8 cellular contexts compared by ENCODE assay signal in genomic region chr15:45795487-45796069, GRCh38.
A peak's percentile ranks its signal among the peaks of the same experiment; 100 is the strongest.
DNase-seq lines count a peak whose midpoint lies in the region; ATAC-seq and TF ChIP-seq lines count a peak whose summit lies in the region.

No MANE protein-coding gene starts in this region.

- no TSS peak for BruUV-seq in PC-3 (replicated peaks; lab: Mats Ljungman, UMichigan)

- no peak overlapping the region for H3K4me3 Mint-ChIP-seq in activated T-cell treated with anti-CD3 and anti-CD28 coated beads, Interleukin-2, amount 50 U/mL, for 4 hours

- H3K27me3 ChIP-seq in PC-3 (ENCODE audit: low read length): no peaks in the 10 kb centered on the region
- no peaks in the 10 kb centered on the region for H3K27me3 ChIP-seq in effector memory CD4-positive, alpha-beta T cell (replicated peaks; ENCODE audit: control insufficient read depth, insufficient read depth, low read length, poor library complexity, severe bottlenecking)

- ATAC-seq in PC-3: peak; percentile 80
- ATAC-seq in activated T-cell treated with anti-CD3 and anti-CD28 coated beads, Interleukin-2, amount 50 U/mL, for 4 hours: no peak

- no peaks in the 10 kb centered on the region for H3F3A ChIP-seq in PC-3 (ENCODE audit: low read length, unreplicated experiment)

- no peaks in the 10 kb centered on the region for H3K36me3 ChIP-seq in PC-3 (ENCODE audit: low read depth, low read length)
- no peaks in the 10 kb centered on the region for H3K36me3 ChIP-seq in effector memory CD4-positive, alpha-beta T cell (ENCODE audit: control insufficient read depth, insufficient read depth, low read length)

- TF ChIP-seq CTCF in LNCAP (IDR thresholded peaks at IDR 0.05) (peak; percentile 73), PC-3 (conservative IDR thresholded peaks at IDR 0.05; ENCODE audit: low read depth, low read length) (peak; percentile 78), epithelial cell of proximal tubule (conservative IDR thresholded peaks at IDR 0.05; ENCODE audit: low read depth, low read length) (peak; percentile 88)

- H4K20me1 ChIP-seq in PC-3 (ENCODE audit: low read length): no peaks in the 10 kb centered on the region

- intact Hi-C loops in PC-3 (cut with micrococcal nuclease): loop anchor here (1.0 to 5.0 kb wide), 3 partner anchors 122 to 485 kb away; no protein-coding TSS in a partner anchor

- POLR2A ChIA-PET in PC-3 (lab: Charles Lee; ENCODE audit: unreplicated experiment): no interaction called here

- no peaks in the 10 kb centered on the region for H3K79me2 ChIP-seq in PC-3 (ENCODE audit: low read length)

- no peaks in the 10 kb centered on the region for H3K36me3 Mint-ChIP-seq in activated T-cell treated with anti-CD3 and anti-CD28 coated beads, Interleukin-2, amount 50 U/mL, for 4 hours (ENCODE audit: insufficient read depth)

- peak; percentile 6 for DNase-seq in activated CD4-positive, alpha-beta T cell treated with anti-CD3 and anti-CD28 coated beads for 48 hours
- DNase-seq in activated CD4-positive, alpha-beta T cell treated with anti-CD3 and anti-CD28 coated beads for 4 hours: no peak
- DNase-seq in PC-3 (peak; percentile 74), epithelial cell of proximal tubule (ENCODE audit: low read depth) (peak; percentile 63), non-pigmented ciliary epithelial cell (ENCODE audit: low read depth) (peak; percentile 3)
- DNase-seq in activated T-cell treated with anti-CD3 and anti-CD28 coated beads, Interleukin-2, amount 50 U/mL, for 4 hours: no peak
- DNase-seq in effector memory CD4-positive, alpha-beta T cell: no peak

- no peaks in the 10 kb centered on the region for H3K9me2 ChIP-seq in PC-3 (replicated peaks; ENCODE audit: low read length)

- no peak overlapping the region for H3K9ac ChIP-seq in PC-3 (ENCODE audit: low read length)

- H3K4me2 ChIP-seq in PC-3 (ENCODE audit: low read length): no peak overlapping the region

- no peaks in the 10 kb centered on the region; the same call in 1 of the 2 replicates for H3K4me1 ChIP-seq in PC-3 (ENCODE audit: insufficient read depth, low read length)
- no peaks in the 10 kb centered on the region for H3K4me1 ChIP-seq in effector memory CD4-positive, alpha-beta T cell (ENCODE audit: control insufficient read depth, insufficient read depth, low read length, poor library complexity, severe bottlenecking)

- no peak overlapping the region for H2AFZ ChIP-seq in PC-3 (ENCODE audit: low read length)

- no peaks in the 10 kb centered on the region for H3K9me3 Mint-ChIP-seq in activated T-cell treated with anti-CD3 and anti-CD28 coated beads, Interleukin-2, amount 50 U/mL, for 4 hours

- H3K4me3 ChIP-seq in PC-3 (ENCODE audit: low read length) (no peak overlapping the region), epithelial cell of proximal tubule (ENCODE audit: low read depth, low read length) (no peak overlapping the region)
- no peak overlapping the region for H3K4me3 ChIP-seq in effector memory CD4-positive, alpha-beta T cell (ENCODE audit: insufficient read depth, low read depth, low read length, poor library complexity, severe bottlenecking)

- no peak overlapping the region for H3K27ac ChIP-seq in PC-3 (ENCODE audit: low read length)
- H3K27ac ChIP-seq in effector memory CD4-positive, alpha-beta T cell (ENCODE audit: insufficient read depth, low read length, poor library complexity, severe bottlenecking): no peak overlapping the region

- CTCF ChIA-PET in PC-3 (lab: Charles Lee): interaction anchor here (0.5 to 0.7 kb wide), 7 partner anchors 41 to 276 kb away, joined by 3 to 6 read pairs (median 3); no protein-coding TSS in a partner anchor

- H3K27me3 Mint-ChIP-seq in activated T-cell treated with anti-CD3 and anti-CD28 coated beads, Interleukin-2, amount 50 U/mL, for 4 hours (ENCODE audit: low read depth): peaks cover 15% of the 10 kb centered on the region

- no peaks in the 10 kb centered on the region for H3K9me3 ChIP-seq in PC-3 (ENCODE audit: low read length)
- no peaks in the 10 kb centered on the region for H3K9me3 ChIP-seq in effector memory CD4-positive, alpha-beta T cell (ENCODE audit: control insufficient read depth, low read length)

- H3K4me1 Mint-ChIP-seq in activated T-cell treated with anti-CD3 and anti-CD28 coated beads, Interleukin-2, amount 50 U/mL, for 4 hours (ENCODE audit: low read depth): no peaks in the 10 kb centered on the region

Comparison
In these comparisons a context has a peak if more than half of its experiments do, and no peak if none do; other contexts are left out.
1. DNase-seq: peak in activated CD4-positive, alpha-beta T cell treated with anti-CD3 and anti-CD28 coated beads for 48 hours (single experiment), PC-3 (single experiment), epithelial cell of proximal tubule (single experiment) and non-pigmented ciliary epithelial cell (single experiment); none in activated CD4-positive, alpha-beta T cell treated with anti-CD3 and anti-CD28 coated beads for 4 hours (0 of 2), activated T-cell treated with anti-CD3 and anti-CD28 coated beads, Interleukin-2, amount 50 U/mL, for 4 hours (single experiment) and effector memory CD4-positive, alpha-beta T cell (0 of 3).
2. Peak in every context shown above with its lines, with median percentiles within 50 percentile points of each other: CTCF ChIP-seq.